24 cellular contexts compared by ENCODE assay signal in the genomic region with DNA sequence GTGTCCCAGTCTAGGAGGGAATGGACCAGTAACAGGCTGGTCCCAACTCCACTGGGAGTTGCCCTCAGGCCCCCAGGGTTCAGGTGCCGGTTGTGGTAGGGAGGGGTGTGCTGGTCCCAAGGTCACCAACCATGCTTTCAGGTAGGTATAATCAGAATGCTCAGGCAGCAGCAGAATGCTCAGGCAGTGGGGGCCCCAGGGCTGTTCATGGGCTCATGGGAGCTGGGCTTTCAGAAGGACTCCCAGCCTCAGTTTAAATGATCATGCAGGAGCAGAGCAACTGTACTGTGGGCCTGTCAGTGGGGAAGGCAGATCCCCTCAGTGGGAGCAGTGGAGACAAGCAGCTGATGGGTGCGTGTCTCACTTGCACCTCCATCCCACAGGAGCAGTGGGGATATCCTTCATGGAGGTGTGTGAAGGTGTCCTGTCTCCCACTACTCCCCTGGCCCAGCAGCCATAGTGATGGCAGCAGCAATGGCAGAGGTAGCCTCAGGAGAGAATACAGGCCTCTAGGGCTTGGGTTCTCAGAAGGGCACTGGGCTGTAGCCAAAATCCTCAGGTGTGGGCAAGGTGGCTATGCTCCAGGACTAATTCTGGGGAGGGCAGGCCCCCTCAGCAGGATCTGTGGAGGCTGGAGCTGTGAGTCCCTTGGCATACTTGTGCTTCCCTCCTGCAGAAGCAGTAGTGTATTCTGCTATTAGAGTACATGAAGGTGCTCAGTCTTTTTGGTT.
"Had no signal": no experiment of that assay in that cellular context is flagged by ENCODE, and none has a peak within 500 bp of the region (broad histone marks: within the 10 kb centered on the region; RNA-seq: fewer than 3 reads in every experiment).

No MANE protein-coding gene starts in this region.

- H3K4me1 Mint-ChIP-seq: activated B cell treated with CpG ODN at 0.5 μM for 24 hours; activated CD4-positive, alpha-beta T cell treated with anti-CD3 and anti-CD28 coated beads, Interleukin-2, amount 10 ng/mL, durations not matched to agents 24 days and 14 days; activated CD8-positive, alpha-beta memory T cell treated with anti-CD3 and anti-CD28 coated beads, Interleukin-2, amount 10 ng/mL, durations not matched to agents 7 days and 5 days; brain had no signal

- H3K36me3 Mint-ChIP-seq: activated CD8-positive, alpha-beta memory T cell treated with anti-CD3 and anti-CD28 coated beads, Interleukin-2, amount 10 ng/mL, durations not matched to agents 7 days and 5 days; activated naive CD4-positive, alpha-beta T cell treated with anti-CD3 and anti-CD28 coated beads, Interleukin-2, amount 50 U/mL, for 24 hours; brain had no signal

- H3K4me3 Mint-ChIP-seq: activated B cell treated with CpG ODN at 0.5 μM for 24 hours; activated CD4-positive, alpha-beta T cell treated with anti-CD3 and anti-CD28 coated beads, Interleukin-2, amount 10 ng/mL, durations not matched to agents 24 days and 14 days; activated CD8-positive, alpha-beta memory T cell treated with anti-CD3 and anti-CD28 coated beads, Interleukin-2, amount 10 ng/mL, durations not matched to agents 7 days and 5 days; activated naive CD4-positive, alpha-beta T cell treated with anti-CD3 and anti-CD28 coated beads, Interleukin-2, amount 50 U/mL, for 24 hours; activated T-cell treated with anti-CD3 and anti-CD28 coated beads, Interleukin-2, amount 50 U/mL, for 24 hours; activated T-helper 1 cell treated with anti-CD3 and anti-CD28 coated beads, Interleukin-12 subunit alpha, Interleukin-12 subunit beta, Interleukin-2, Interleukin-4 antibody, amounts not matched to agents 30 ng/mL and 10 ng/mL and 1 ng/mL, durations not matched to agents 14 hours and 24 hours and 36 hours; brain; T-helper 1 cell treated with Interleukin-12 subunit alpha and Interleukin-12 subunit beta and Interleukin-4 antibody, amounts not matched to agents 30 μg/mL and 1 μg/mL, for 36 hours had no signal

- ATAC-seq: activated CD8-positive, alpha-beta memory T cell treated with anti-CD3 and anti-CD28 coated beads, Interleukin-2, amount 10 ng/mL, durations not matched to agents 7 days and 5 days had no signal

- H3K4me3 ChIP-seq: Peyer's patch had no signal

- H3K4me1 ChIP-seq: Peyer's patch had no signal

- H3K27me3 ChIP-seq: Peyer's patch had no signal

- H3K9me3 ChIP-seq: Peyer's patch had no signal

- H3K9me3 Mint-ChIP-seq: activated B cell treated with CpG ODN at 0.5 μM for 24 hours; activated CD4-positive, alpha-beta T cell treated with anti-CD3 and anti-CD28 coated beads, Interleukin-2, amount 10 ng/mL, durations not matched to agents 24 days and 14 days; activated naive CD4-positive, alpha-beta T cell treated with anti-CD3 and anti-CD28 coated beads, Interleukin-2, amount 50 U/mL, for 24 hours; activated T-helper 1 cell treated with anti-CD3 and anti-CD28 coated beads, Interleukin-12 subunit alpha, Interleukin-12 subunit beta, Interleukin-2, Interleukin-4 antibody, amounts not matched to agents 30 ng/mL and 10 ng/mL and 1 ng/mL, durations not matched to agents 14 hours and 24 hours and 36 hours; T-helper 1 cell treated with Interleukin-12 subunit alpha and Interleukin-12 subunit beta and Interleukin-4 antibody, amounts not matched to agents 30 μg/mL and 1 μg/mL, for 36 hours had no signal

- H3K27me3 Mint-ChIP-seq: activated B cell treated with CpG ODN at 0.5 μM for 24 hours; activated CD4-positive, alpha-beta T cell treated with anti-CD3 and anti-CD28 coated beads, Interleukin-2, amount 10 ng/mL, durations not matched to agents 24 days and 14 days; activated CD8-positive, alpha-beta memory T cell treated with anti-CD3 and anti-CD28 coated beads, Interleukin-2, amount 10 ng/mL, durations not matched to agents 7 days and 5 days; activated naive CD4-positive, alpha-beta T cell treated with anti-CD3 and anti-CD28 coated beads, Interleukin-2, amount 50 U/mL, for 24 hours; activated T-cell treated with anti-CD3 and anti-CD28 coated beads, Interleukin-2, amount 50 U/mL, for 24 hours had no signal

- H3K27ac ChIP-seq: KMS-11, Peyer's patch had no signal

- H3K27ac Mint-ChIP-seq: activated B cell treated with CpG ODN at 0.5 μM for 24 hours; activated CD4-positive, alpha-beta T cell treated with anti-CD3 and anti-CD28 coated beads, Interleukin-2, amount 10 ng/mL, durations not matched to agents 24 days and 14 days; activated CD8-positive, alpha-beta memory T cell treated with anti-CD3 and anti-CD28 coated beads, Interleukin-2, amount 10 ng/mL, durations not matched to agents 7 days and 5 days; activated naive CD4-positive, alpha-beta T cell treated with anti-CD3 and anti-CD28 coated beads, Interleukin-2, amount 50 U/mL, for 24 hours; activated T-cell treated with anti-CD3 and anti-CD28 coated beads, Interleukin-2, amount 50 U/mL, for 24 hours; activated T-helper 1 cell treated with anti-CD3 and anti-CD28 coated beads, Interleukin-12 subunit alpha, Interleukin-12 subunit beta, Interleukin-2, Interleukin-4 antibody, amounts not matched to agents 30 ng/mL and 10 ng/mL and 1 ng/mL, durations not matched to agents 14 hours and 24 hours and 36 hours; brain; T-helper 1 cell treated with Interleukin-12 subunit alpha and Interleukin-12 subunit beta and Interleukin-4 antibody, amounts not matched to agents 30 μg/mL and 1 μg/mL, for 36 hours had no signal

- DNase-seq: activated B cell treated with CpG ODN at 0.5 μM for 24 hours; activated CD4-positive, alpha-beta T cell treated with anti-CD3 and anti-CD28 coated beads for 1 hour; activated CD4-positive, alpha-beta T cell treated with anti-CD3 and anti-CD28 coated beads, Interleukin-2, amount 10 ng/mL, durations not matched to agents 24 days and 14 days; activated CD4-positive, alpha-beta T cell treated with anti-CD3 and anti-CD28 coated beads, Interleukin-2, amount 50 U/mL, for 48 hours; activated CD8-positive, alpha-beta memory T cell treated with anti-CD3 and anti-CD28 coated beads, Interleukin-2, amount 10 ng/mL, durations not matched to agents 7 days and 5 days; activated effector memory CD4-positive, alpha-beta T cell treated with Interleukin-2 at 50 U/mL for 16 hours; activated naive CD4-positive, alpha-beta T cell; activated T-cell treated with anti-CD3 and anti-CD28 coated beads, Interleukin-2, amount 50 U/mL, for 24 hours; amygdala; NCI-H1092; NCI-H1417 treated with DMSO at 0.1 percent for 48 hours; NCI-H1694; NCI-H2029; NCI-H2107; NCI-H226; NCI-H526; NCI-H774; Peyer's patch; SHP77 treated with DMSO at 0.1 percent for 48 hours had no signal

- H3K36me3 ChIP-seq: Peyer's patch had no signal
